In genomic region chr13:66159526-66159925, GRCh38 we compare ENCODE assay signal across 15 cellular contexts.
DNase-seq lines count a peak whose midpoint lies in the region; ATAC-seq and TF ChIP-seq lines count a peak whose summit lies in the region.
"Had no signal": no experiment of that assay in that cellular context is flagged by ENCODE, and none has a peak within 500 bp of the region (broad histone marks: within the 10 kb centered on the region; RNA-seq: fewer than 3 reads in every experiment).

No MANE protein-coding gene starts in this region.

- H3K4me3 ChIP-seq in esophagus muscularis mucosa = no peak overlapping the region
- H3K4me3 ChIP-seq: adrenal gland, esophagus squamous epithelium, suprapubic skin had no signal

- no peak overlapping the region for H3K4me3 Mint-ChIP-seq in type B pancreatic cell
- H3K4me3 Mint-ChIP-seq: activated T-cell treated with anti-CD3 and anti-CD28 coated beads, Interleukin-2, amount 50 U/mL, for 24 hours had no signal

- TF ChIP-seq CTCF in type B pancreatic cell (conservative IDR thresholded peaks at IDR 0.05) = no peak
- TF ChIP-seq CTCF in esophagus muscularis mucosa (IDR thresholded peaks at IDR 0.05) = no peak

- no peaks in the 10 kb centered on the region for H3K27me3 ChIP-seq in esophagus muscularis mucosa
- H3K27me3 ChIP-seq: adrenal gland, esophagus squamous epithelium, suprapubic skin had no signal

- H3K4me1 Mint-ChIP-seq in type B pancreatic cell (ENCODE audit: unreplicated experiment) = peaks cover 6% of the 10 kb centered on the region

- ATAC-seq in GM21367 (IDR thresholded peaks at IDR 0.05; ENCODE audit: unreplicated experiment) (peak; percentile 59), HG02870 (IDR thresholded peaks at IDR 0.05; ENCODE audit: unreplicated experiment) (peak; percentile 76)
- ATAC-seq: Panc1 had no signal

- H3K36me3 ChIP-seq in esophagus muscularis mucosa = no peaks in the 10 kb centered on the region
- H3K36me3 ChIP-seq: adrenal gland, esophagus squamous epithelium, suprapubic skin had no signal

- H3K9me3 ChIP-seq in esophagus muscularis mucosa = no peaks in the 10 kb centered on the region
- H3K9me3 ChIP-seq: adrenal gland, esophagus squamous epithelium, suprapubic skin had no signal

- intact Hi-C loops in esophagus muscularis mucosa (cut with DNase I) = no loop called here

- peak; percentile 1 for DNase-seq in UCSD-AML1 (lab: John Stamatoyannopoulos, UW; ENCODE audit: unreplicated experiment)
- DNase-seq in type B pancreatic cell (ENCODE audit: extremely low spot score, unreplicated experiment) = no peak
- DNase-seq in SW480 (ENCODE audit: low spot score) = no peak
- no peak for DNase-seq in DMS153 treated with DMSO at 0.1 percent for 48 hours (lab: John Stamatoyannopoulos, UW; ENCODE audit: unreplicated experiment)
- no peak for DNase-seq in esophagus muscularis mucosa (ENCODE audit: extremely low spot score)
- DNase-seq: activated CD4-positive, alpha-beta T cell treated with anti-CD3 and anti-CD28 coated beads for 4 hours; activated T-cell treated with anti-CD3 and anti-CD28 coated beads, Interleukin-2, amount 50 U/mL, for 24 hours; adrenal gland; esophagus squamous epithelium; NCI-H1417; nucleus accumbens had no signal

- no peak overlapping the region for H3K27ac ChIP-seq in esophagus muscularis mucosa (replicated peaks in 1 of 4)
- H3K27ac ChIP-seq: adrenal gland, esophagus squamous epithelium, suprapubic skin had no signal

- no peaks in the 10 kb centered on the region for H3K27me3 Mint-ChIP-seq in type B pancreatic cell
- H3K27me3 Mint-ChIP-seq: activated T-cell treated with anti-CD3 and anti-CD28 coated beads, Interleukin-2, amount 50 U/mL, for 24 hours had no signal

- TF ChIP-seq POLR2A in esophagus muscularis mucosa (IDR thresholded peaks at IDR 0.05; ENCODE audit: low read depth) = no peak

- H3K27ac Mint-ChIP-seq in type B pancreatic cell = peak overlapping the region; percentile 63
- H3K27ac Mint-ChIP-seq: activated T-cell treated with anti-CD3 and anti-CD28 coated beads, Interleukin-2, amount 50 U/mL, for 24 hours had no signal

- H3K4me1 ChIP-seq in esophagus muscularis mucosa = no peaks in the 10 kb centered on the region
- H3K4me1 ChIP-seq: adrenal gland, esophagus squamous epithelium, suprapubic skin had no signal

- 72% methylated on average over 6 of the region's 6 CpGs for WGBS in esophagus muscularis mucosa

- H3K36me3 Mint-ChIP-seq in type B pancreatic cell = no peaks in the 10 kb centered on the region

- H3K9me3 Mint-ChIP-seq in type B pancreatic cell = no peaks in the 10 kb centered on the region

- no peak for TF ChIP-seq EP300 in esophagus muscularis mucosa (IDR thresholded peaks at IDR 0.05)
